In the genomic region with DNA sequence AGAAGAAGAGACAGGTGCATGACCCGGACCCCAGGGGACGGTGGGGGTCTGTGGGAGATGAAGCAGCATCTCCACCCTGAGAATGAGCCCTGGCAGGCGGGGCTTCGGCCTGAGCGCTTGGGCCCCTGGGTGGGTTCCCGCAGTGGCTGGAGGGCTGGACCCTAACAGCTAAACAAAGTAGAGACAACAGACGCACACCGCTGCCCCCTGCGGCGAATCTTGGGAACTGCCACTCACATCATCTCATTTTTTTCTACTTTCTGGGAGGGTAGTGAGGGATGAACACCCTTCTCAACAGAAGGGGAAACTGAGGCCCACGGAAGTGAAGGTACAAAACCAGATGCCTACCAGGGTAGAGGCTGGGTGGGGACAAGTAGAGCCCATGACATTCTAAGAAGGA, we compare ENCODE assay signal across 9 cellular contexts.
A peak's percentile ranks its signal among the peaks of the same experiment; 100 is the strongest.
DNase-seq lines count a peak whose midpoint lies in the region; ATAC-seq and TF ChIP-seq lines count a peak whose summit lies in the region.
"Had no signal": no experiment of that assay in that cellular context is flagged by ENCODE, and none has a peak within 500 bp of the region (broad histone marks: within the 10 kb centered on the region; RNA-seq: fewer than 3 reads in every experiment).

No MANE protein-coding gene starts in this region.

- peaks cover 9% of the 10 kb centered on the region for H3K36me3 Mint-ChIP-seq in neural crest cell (ENCODE audit: low read depth)

- DNase-seq in NCI-H2196 (lab: John Stamatoyannopoulos, UW; ENCODE audit: unreplicated experiment) (peak; percentile 8), NCI-H2196 treated with DMSO at 0.1 percent for 48 hours (lab: John Stamatoyannopoulos, UW; ENCODE audit: unreplicated experiment) (no peak), RWPE1 (ENCODE audit: low spot score) (no peak), colonic mucosa (peak; percentile 64), neural crest cell (ENCODE audit: low read depth, low spot score) (peak; percentile 49), kidney tubule cell (ENCODE audit: low spot score) (no peak)
- DNase-seq in effector memory CD4-positive, alpha-beta T cell, result no peak

- H3K4me1 ChIP-seq in colonic mucosa, result peaks cover 20% of the 10 kb centered on the region
- no peaks in the 10 kb centered on the region for H3K4me1 ChIP-seq in effector memory CD4-positive, alpha-beta T cell (ENCODE audit: control insufficient read depth, insufficient read depth, low read length, poor library complexity, severe bottlenecking)

- H3K27me3 Mint-ChIP-seq in neural crest cell (ENCODE audit: low read depth), result no peaks in the 10 kb centered on the region
- H3K27me3 Mint-ChIP-seq: T-cell had no signal

- no peaks in the 10 kb centered on the region for H3K9me3 Mint-ChIP-seq in neural crest cell
- H3K9me3 Mint-ChIP-seq: T-cell had no signal

- TF ChIP-seq CTCF in RWPE1 (conservative IDR thresholded peaks at IDR 0.05; ENCODE audit: low read depth) (peak; percentile 76), colonic mucosa (IDR thresholded peaks at IDR 0.05) (peak; percentile 64), neural crest cell (conservative IDR thresholded peaks at IDR 0.05) (peak; percentile 72)

- no peaks in the 10 kb centered on the region for H3K9me3 ChIP-seq in colonic mucosa
- H3K9me3 ChIP-seq in effector memory CD4-positive, alpha-beta T cell (ENCODE audit: control insufficient read depth, low read length), result no peaks in the 10 kb centered on the region

- H3K27ac ChIP-seq in RWPE1, result peak overlapping the region; percentile 96
- H3K27ac ChIP-seq in colonic mucosa, result no peak overlapping the region
- no peak overlapping the region for H3K27ac ChIP-seq in effector memory CD4-positive, alpha-beta T cell (ENCODE audit: insufficient read depth, low read length, poor library complexity, severe bottlenecking)

- no peak for ATAC-seq in GM18870 (IDR thresholded peaks at IDR 0.05; ENCODE audit: unreplicated experiment)
- ATAC-seq: T-cell had no signal

- peaks cover 6% of the 10 kb centered on the region for H3K36me3 ChIP-seq in colonic mucosa
- H3K36me3 ChIP-seq in effector memory CD4-positive, alpha-beta T cell (ENCODE audit: control insufficient read depth, insufficient read depth, low read length), result peaks cover 64% of the 10 kb centered on the region

- no peaks in the 10 kb centered on the region for H3K27me3 ChIP-seq in colonic mucosa
- H3K27me3 ChIP-seq in effector memory CD4-positive, alpha-beta T cell (replicated peaks; ENCODE audit: control insufficient read depth, insufficient read depth, low read length, poor library complexity, severe bottlenecking), result no peaks in the 10 kb centered on the region

- H3K4me3 Mint-ChIP-seq in neural crest cell, result peak overlapping the region; percentile 50
- H3K4me3 Mint-ChIP-seq: T-cell had no signal

- peaks cover 31% of the 10 kb centered on the region for H3K4me1 Mint-ChIP-seq in neural crest cell

- POLR2A ChIA-PET in RWPE1 (lab: Yijun Ruan, JAX; ENCODE audit: low non-redundant PET), result no interaction called here

- no peak overlapping the region for H3K9ac ChIP-seq in colonic mucosa (ENCODE audit: low read depth in 2 of 2, low read length in 2 of 2)

- CTCF ChIA-PET in RWPE1 (lab: Yijun Ruan, JAX), result interaction anchor here (0.7 to 1.4 kb wide), 8 partner anchors 9 to 618 kb away, joined by 3 to 12 read pairs (median 5); no protein-coding TSS in a partner anchor

- intact Hi-C loops in colonic mucosa (cut with DNase I), result no loop called here

- H3K4me3 ChIP-seq in colonic mucosa, result no peak overlapping the region
- H3K4me3 ChIP-seq in effector memory CD4-positive, alpha-beta T cell (ENCODE audit: insufficient read depth, low read depth, low read length, poor library complexity, severe bottlenecking), result no peak overlapping the region

- no peak overlapping the region for H3K27ac Mint-ChIP-seq in neural crest cell (ENCODE audit: unreplicated experiment)
- H3K27ac Mint-ChIP-seq: T-cell had no signal

Comparison
In these comparisons a context has a peak if more than half of its experiments do, and no peak if none do; other contexts are left out.
1. DNase-seq: peak in NCI-H2196 (single experiment), colonic mucosa (single experiment) and neural crest cell (single experiment); none in NCI-H2196 treated with DMSO at 0.1 percent for 48 hours (single experiment), RWPE1 (single experiment), effector memory CD4-positive, alpha-beta T cell (0 of 3) and kidney tubule cell (single experiment).
2. Peak in every context shown above with its lines, with median percentiles within 50 percentile points of each other: CTCF ChIP-seq.